ENCODE assay signal across 8 cellular contexts in genomic region chr1:204090132-204090531, GRCh38. TPM values are rescaled to one million over a fixed set of nuclear protein-coding genes. Genes with fewer than 3 reads are reported as not detected.
A peak's percentile ranks its signal among the peaks of the same experiment; 100 is the strongest.
DNase-seq lines count a peak whose midpoint lies in the region; ATAC-seq and TF ChIP-seq lines count a peak whose summit lies in the region.
"Not testable (repeated sequence)": the region's sequence is repeated elsewhere in the genome, so short reads cannot be mapped to it uniquely, and the experiment has no call there.

No MANE protein-coding gene starts in this region.

- not testable (repeated sequence) for H3K18ac ChIP-seq in mesenchymal stem cell (ENCODE audit: low read depth in 1 of 2, low read length in 2 of 2); neuronal stem cell (ENCODE audit: low read length)

- not testable (repeated sequence) for H3K4me2 ChIP-seq in mesenchymal stem cell (ENCODE audit: low read length, poor library complexity, severe bottlenecking); neuronal stem cell (ENCODE audit: insufficient read depth, low read length, poor library complexity, severe bottlenecking)

- intact Hi-C loops in body of pancreas (cut with DNase I); esophagus squamous epithelium (cut with DNase I); gastrocnemius medialis (cut with DNase I; ENCODE audit: low total_unique reads): not testable (repeated sequence)

- H3K4me1 ChIP-seq in body of pancreas (peaks cover 94% of the 10 kb centered on the region), esophagus squamous epithelium (peaks cover 28 to 97% (median 38%) of the 10 kb centered on the region in 3 donors), neuronal stem cell (ENCODE audit: control insufficient read depth in 2 of 2, insufficient read depth in 1 of 2, low read depth in 1 of 2, low read length in 2 of 2) (peaks cover 49 to 53% of the 10 kb centered on the region in 2 donors), gastrocnemius medialis (peaks cover 95 to 99% of the 10 kb centered on the region in 2 donors), suprapubic skin (peaks cover 64% of the 10 kb centered on the region)
- not testable (repeated sequence) for H3K4me1 ChIP-seq in mesenchymal stem cell (ENCODE audit: control insufficient read depth, insufficient read depth, low read depth, low read length); urinary bladder (ENCODE audit: insufficient read depth)

- H4K91ac ChIP-seq in mesenchymal stem cell (ENCODE audit: low read length): peak overlapping the region; percentile 58
- H4K91ac ChIP-seq in neuronal stem cell (ENCODE audit: low read depth, low read length, poor library complexity): not testable (repeated sequence)

- not testable (repeated sequence) for TF ChIP-seq POLR2A in body of pancreas (IDR thresholded peaks at IDR 0.05); esophagus squamous epithelium (IDR thresholded peaks at IDR 0.05); gastrocnemius medialis (IDR thresholded peaks at IDR 0.05); suprapubic skin (IDR thresholded peaks at IDR 0.05)

- not testable (repeated sequence) for TF ChIP-seq CTCF in RWPE1 (conservative IDR thresholded peaks at IDR 0.05; ENCODE audit: low read depth); body of pancreas (IDR thresholded peaks at IDR 0.05); esophagus squamous epithelium (IDR thresholded peaks at IDR 0.05); gastrocnemius medialis (IDR thresholded peaks at IDR 0.05 in 4 of 5, conservative IDR thresholded peaks at IDR 0.05 in 1 of 5); suprapubic skin (IDR thresholded peaks at IDR 0.05)

- not testable (repeated sequence) for H3K27me3 ChIP-seq in body of pancreas; esophagus squamous epithelium; neuronal stem cell (ENCODE audit: control insufficient read depth in 3 of 3, insufficient read depth in 3 of 3, low read depth in 1 of 3, low read length in 3 of 3); gastrocnemius medialis; suprapubic skin
- H3K27me3 ChIP-seq in mesenchymal stem cell (ENCODE audit: control insufficient read depth in 1 of 2, insufficient read depth in 1 of 2, low read length in 2 of 2): peaks cover 0 to 12% of the 10 kb centered on the region in 2 experiments

- ATAC-seq in body of pancreas, gastrocnemius medialis: not testable (repeated sequence)

- DNase-seq in RWPE1 (ENCODE audit: low spot score); body of pancreas; esophagus squamous epithelium (lab: John Stamatoyannopoulos, UW); mesenchymal stem cell; neuronal stem cell (ENCODE audit: low spot score); gastrocnemius medialis; suprapubic skin (ENCODE audit: low spot score in 2 of 2): not testable (repeated sequence)

- in situ Hi-C loops in gastrocnemius medialis (cut with MboI; ENCODE audit: low sequenced_read_pairs in 4 of 4): not testable (repeated sequence)

- peak overlapping the region in 1 of 2 experiments; percentile 82 for H2BK12ac ChIP-seq in mesenchymal stem cell (ENCODE audit: low read length in 2 of 2)
- not testable (repeated sequence) for H2BK12ac ChIP-seq in neuronal stem cell (ENCODE audit: low read length)

- not testable (repeated sequence) for H3K23ac ChIP-seq in mesenchymal stem cell (ENCODE audit: low read length in 2 of 2); neuronal stem cell (ENCODE audit: low read depth, low read length, poor library complexity)

- POLR2A ChIA-PET in RWPE1 (lab: Yijun Ruan, JAX; ENCODE audit: low non-redundant PET): not testable (repeated sequence)

- not testable (repeated sequence) for H3K14ac ChIP-seq in mesenchymal stem cell (ENCODE audit: low read length in 2 of 2); neuronal stem cell (ENCODE audit: low read length)

- not testable (repeated sequence) for H4K8ac ChIP-seq in mesenchymal stem cell (ENCODE audit: low read length); neuronal stem cell (ENCODE audit: low read depth, low read length)

- peak overlapping the region; percentile 84 for H2BK120ac ChIP-seq in mesenchymal stem cell (ENCODE audit: low read depth, low read length)
- H2BK120ac ChIP-seq in neuronal stem cell (ENCODE audit: low read depth, low read length): not testable (repeated sequence)

- not testable (repeated sequence) for H2AFZ ChIP-seq in mesenchymal stem cell (ENCODE audit: low read depth, low read length); neuronal stem cell (ENCODE audit: low read length)

- H3K9ac ChIP-seq in mesenchymal stem cell (ENCODE audit: low read length); neuronal stem cell (ENCODE audit: low read depth, low read length, poor library complexity): not testable (repeated sequence)

- peak overlapping the region; percentile 62 for H2BK15ac ChIP-seq in mesenchymal stem cell (ENCODE audit: low read depth, poor library complexity, severe bottlenecking)
- not testable (repeated sequence) for H2BK15ac ChIP-seq in neuronal stem cell (ENCODE audit: low read length)

- H3K4ac ChIP-seq in mesenchymal stem cell (ENCODE audit: low read depth in 1 of 2, low read length in 2 of 2); neuronal stem cell (ENCODE audit: low read length): not testable (repeated sequence)

- H3K36me3 ChIP-seq in body of pancreas (replicated peaks in 1 of 2; ENCODE audit: insufficient read depth in 1 of 2, low read depth in 2 of 2); esophagus squamous epithelium; mesenchymal stem cell (ENCODE audit: control insufficient read depth in 1 of 2, insufficient read depth in 2 of 2, low read depth in 1 of 2, low read length in 2 of 2); neuronal stem cell (replicated peaks in 1 of 2; ENCODE audit: control insufficient read depth in 2 of 2, insufficient read depth in 2 of 2, low read length in 2 of 2); gastrocnemius medialis; suprapubic skin; urinary bladder (ENCODE audit: insufficient read depth): not testable (repeated sequence)

- not testable (repeated sequence) for H3K79me1 ChIP-seq in mesenchymal stem cell (replicated peaks; ENCODE audit: low read length, poor library complexity, severe bottlenecking); neuronal stem cell (ENCODE audit: low read depth, low read length)

- not testable (repeated sequence) for H3K4me3 ChIP-seq in body of pancreas; esophagus squamous epithelium; mesenchymal stem cell (ENCODE audit: insufficient read depth in 1 of 2, low read depth in 1 of 2, low read length in 2 of 2); neuronal stem cell (ENCODE audit: low read length in 2 of 2); suprapubic skin; urinary bladder (ENCODE audit: low read depth, low read length)
- H3K4me3 ChIP-seq in gastrocnemius medialis: peak overlapping the region in 1 of 4 donors; percentile 21

- H3K9me3 ChIP-seq in body of pancreas; esophagus squamous epithelium; mesenchymal stem cell (ENCODE audit: control insufficient read depth, low read length); neuronal stem cell (replicated peaks in 1 of 2; ENCODE audit: control insufficient read depth in 2 of 2, insufficient read depth in 1 of 2, low read depth in 1 of 2, low read length in 2 of 2); gastrocnemius medialis; suprapubic skin: not testable (repeated sequence)

- CTCF ChIA-PET in RWPE1 (lab: Yijun Ruan, JAX): interaction anchor here (0.6 to 2.0 kb wide), 8 partner anchors 10 to 240 kb away, joined by 3 to 6 read pairs (median 4); partner anchors contain the start of gene SOX13

- not testable (repeated sequence) for H2AK5ac ChIP-seq in mesenchymal stem cell (ENCODE audit: low read length, severe bottlenecking)
- peak overlapping the region; percentile 1 for H2AK5ac ChIP-seq in neuronal stem cell (ENCODE audit: low read depth, low read length)

- peak overlapping the region; percentile 91 for H3K27ac ChIP-seq in RWPE1
- peak overlapping the region in 3 of 4 donors; percentile 75 to 91 (median 87) for H3K27ac ChIP-seq in body of pancreas
- H3K27ac ChIP-seq in esophagus squamous epithelium: peak overlapping the region; percentile 25 to 91 (median 88)
- not testable (repeated sequence) for H3K27ac ChIP-seq in mesenchymal stem cell (ENCODE audit: low read length, poor library complexity, severe bottlenecking); neuronal stem cell (replicated peaks; ENCODE audit: low read length)
- H3K27ac ChIP-seq in gastrocnemius medialis: peak overlapping the region; percentile 85 to 94 (median 92)
- H3K27ac ChIP-seq in suprapubic skin: peak overlapping the region; percentile 91
- H3K27ac ChIP-seq in urinary bladder (ENCODE audit: low read depth): peak overlapping the region; percentile 5

- not testable (repeated sequence) for TF ChIP-seq EP300 in suprapubic skin (IDR thresholded peaks at IDR 0.05)

- WGBS in body of pancreas, 2 donors: 93 to 97% methylated on average over 3 of the region's 3 CpGs
- WGBS in esophagus squamous epithelium, 2 donors: 79 to 100% methylated on average over 2 to 3 of the region's 3 CpGs
- WGBS in mesenchymal stem cell: 87% methylated on average over 3 of the region's 3 CpGs
- WGBS in neuronal stem cell (ENCODE audit: extremely low coverage in 2 of 2, insufficient read length in 2 of 2, insufficient replicate concordance in 1 of 2), 2 donors: no CpG with 5 or more reads among the region's 3 CpGs
- WGBS in suprapubic skin: 91% methylated on average over 3 of the region's 3 CpGs
- WGBS in urinary bladder: 92% methylated on average over 3 of the region's 3 CpGs

- H2BK5ac ChIP-seq in mesenchymal stem cell (ENCODE audit: low read depth, low read length, poor library complexity, severe bottlenecking); neuronal stem cell (ENCODE audit: low read length): not testable (repeated sequence)

RNA-seq across cellular contexts. Expression of gene SOX13, which starts 17.2 kb away (rescaled TPM):
- total RNA-seq in body of pancreas: 10 to 100 TPM; 29.6 to 37.2 TPM
- 10 to 100 TPM in 3 of 4 donors, 1 to 10 TPM in 1; 9.0 to 21.2 (median 14.5) TPM for total RNA-seq in esophagus squamous epithelium
- 5.9 TPM for polyA plus RNA-seq in mesenchymal stem cell (2013, experiment 1 of 2)
- polyA plus RNA-seq in mesenchymal stem cell (2013, experiment 2 of 2): 5.8 TPM
- polyA plus RNA-seq in neuronal stem cell (2013, experiment 1 of 2): 16.2 TPM
- 16.8 TPM for polyA plus RNA-seq in neuronal stem cell (2013, experiment 2 of 2)
- 10 to 100 TPM; 15.6 to 31.1 (median 16.3) TPM for total RNA-seq in gastrocnemius medialis
- 10 to 100 TPM; 10.1 to 20.6 (median 15.6) TPM for total RNA-seq in suprapubic skin
- 12.8 TPM for total RNA-seq in urinary bladder
- 41.9 TPM for polyA plus RNA-seq in urinary bladder
